Comparison of ENCODE assay signal across 11 cellular contexts in the genomic region with DNA sequence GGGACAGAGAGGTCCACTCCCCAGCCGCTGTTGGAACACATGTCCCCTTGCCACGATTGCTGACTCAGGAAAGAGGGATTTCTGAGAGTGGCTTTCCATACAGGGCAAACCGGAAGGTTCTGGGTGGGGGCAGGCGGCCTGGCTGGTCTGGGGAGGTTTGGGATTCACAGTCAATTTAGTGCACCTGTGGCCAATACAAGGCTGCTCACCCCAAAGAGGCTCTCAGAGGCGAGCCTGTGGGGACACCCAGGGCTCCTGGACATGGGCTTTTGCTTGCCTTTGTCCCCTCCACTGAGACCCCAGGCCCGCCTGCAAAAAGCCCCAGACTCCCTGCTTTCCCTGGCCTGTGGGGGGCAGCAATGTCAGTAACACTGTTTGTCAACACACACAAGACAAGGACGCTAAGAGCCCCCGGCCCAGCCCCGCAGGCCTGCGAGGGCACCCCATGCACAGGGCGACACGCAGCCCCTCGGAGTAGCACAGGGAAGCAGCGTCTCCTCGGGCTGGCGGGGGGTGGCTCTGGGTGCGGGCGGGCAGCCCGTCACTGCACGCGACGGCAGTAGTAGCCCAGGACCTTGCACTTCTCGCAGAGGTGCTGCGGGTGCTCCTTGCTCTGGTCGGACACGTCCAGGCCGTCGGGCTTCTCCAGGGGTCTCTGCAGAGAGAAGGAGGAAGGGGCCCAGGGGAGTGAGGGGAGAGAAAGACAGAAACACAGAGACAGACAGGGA. TPM values are rescaled to one million over a fixed set of nuclear protein-coding genes. Genes with fewer than 3 reads are reported as not detected.
DNase-seq lines count a peak whose midpoint lies in the region; TF ChIP-seq lines count a peak whose summit lies in the region.
"Had no signal": no experiment of that assay in that cellular context is flagged by ENCODE, and none has a peak within 500 bp of the region (broad histone marks: within the 10 kb centered on the region; RNA-seq: fewer than 3 reads in every experiment).

No MANE protein-coding gene starts in this region.

- H2AFZ ChIP-seq in OCI-LY7 (ENCODE audit: low read length): no peak overlapping the region

- H3K27me3 ChIP-seq in right atrium auricular region: no peaks in the 10 kb centered on the region
- H3K27me3 ChIP-seq: breast epithelium had no signal

- H3K36me3 ChIP-seq in OCI-LY7 (ENCODE audit: insufficient read depth, low read length) (no peaks in the 10 kb centered on the region), right atrium auricular region (peaks cover 23% of the 10 kb centered on the region)
- H3K36me3 ChIP-seq: breast epithelium had no signal

- H3K27me3 Mint-ChIP-seq in activated CD4-positive, alpha-beta T cell treated with anti-CD3 and anti-CD28 coated beads, Interleukin-2, amount 10 ng/mL, durations not matched to agents 7 days and 5 days: no peaks in the 10 kb centered on the region

- H3K4me3 ChIP-seq in OCI-LY7 (ENCODE audit: low read depth, low read length, poor library complexity, severe bottlenecking) (no peak overlapping the region), right atrium auricular region (no peak overlapping the region), retinal pigment epithelial cell (ENCODE audit: low read length) (no peak overlapping the region)
- H3K4me3 ChIP-seq: breast epithelium had no signal

- H3K36me3 Mint-ChIP-seq in activated CD4-positive, alpha-beta T cell treated with anti-CD3 and anti-CD28 coated beads, Interleukin-2, amount 10 ng/mL, durations not matched to agents 7 days and 5 days (ENCODE audit: low read depth): no peaks in the 10 kb centered on the region

- H3K79me2 ChIP-seq in OCI-LY7 (ENCODE audit: insufficient read depth, low read depth, low read length): no peaks in the 10 kb centered on the region

- H3K4me1 ChIP-seq in OCI-LY7 (ENCODE audit: insufficient read depth, low read length, poor library complexity, severe bottlenecking) (peaks cover 7% of the 10 kb centered on the region), right atrium auricular region (peaks cover 0 to 44% of the 10 kb centered on the region in 2 donors)
- H3K4me1 ChIP-seq: breast epithelium had no signal

- no peak overlapping the region for H3K27ac ChIP-seq in OCI-LY7 (ENCODE audit: low read depth, low read length, poor library complexity, severe bottlenecking)
- no peak overlapping the region for H3K27ac ChIP-seq in right atrium auricular region

- no peaks in the 10 kb centered on the region for H3K9me3 ChIP-seq in OCI-LY7 (ENCODE audit: low read length)
- H3K9me3 ChIP-seq in right atrium auricular region: no peaks in the 10 kb centered on the region
- H3K9me3 ChIP-seq: breast epithelium had no signal

- H3K4me1 Mint-ChIP-seq in activated CD4-positive, alpha-beta T cell treated with anti-CD3 and anti-CD28 coated beads, Interleukin-2, amount 10 ng/mL, durations not matched to agents 7 days and 5 days: no peaks in the 10 kb centered on the region

- intact Hi-C loops in OCI-LY7 (cut with micrococcal nuclease; ENCODE audit: unreplicated experiment): no loop called here

- DNase-seq in activated CD4-positive, alpha-beta T cell treated with anti-CD3 and anti-CD28 coated beads for 1 hour: peak; percentile 3
- no peak for DNase-seq in activated CD4-positive, alpha-beta T cell treated with anti-CD3 and anti-CD28 coated beads, Interleukin-2, amount 10 ng/mL, durations not matched to agents 7 days and 5 days
- DNase-seq in OCI-LY7 (ENCODE audit: low spot score) (no peak), right atrium auricular region (ENCODE audit: low spot score) (peak; percentile 57), retinal pigment epithelial cell (ENCODE audit: low read depth) (no peak), ureter (ENCODE audit: low spot score) (no peak), NCI-H526 (lab: John Stamatoyannopoulos, UW) (no peak), dedifferentiated amniotic fluid mesenchymal stem cell (ENCODE audit: extremely low spot score) (no peak)
- DNase-seq: DMS79, NCI-H526 treated with DMSO at 0.1 percent for 48 hours had no signal

- CTCF ChIA-PET in activated CD4-positive, alpha-beta T cell treated with anti-CD3 and anti-CD28 coated beads, Interleukin-2, amount 10 ng/mL, durations not matched to agents 7 days and 5 days (lab: Charles Lee): no interaction called here
- CTCF ChIA-PET in OCI-LY7 (lab: Charles Lee; ENCODE audit: unreplicated experiment): no interaction called here

- H3K9me2 ChIP-seq in OCI-LY7 (ENCODE audit: insufficient read depth, low read length): no peaks in the 10 kb centered on the region

- POLR2A ChIA-PET in activated CD4-positive, alpha-beta T cell treated with anti-CD3 and anti-CD28 coated beads, Interleukin-2, amount 10 ng/mL, durations not matched to agents 7 days and 5 days (lab: Charles Lee): no interaction called here
- POLR2A ChIA-PET in OCI-LY7 (lab: Charles Lee): no interaction called here

- no peaks in the 10 kb centered on the region for H4K20me1 ChIP-seq in OCI-LY7 (ENCODE audit: insufficient read depth, low read length)

- H3K27ac Mint-ChIP-seq in activated CD4-positive, alpha-beta T cell treated with anti-CD3 and anti-CD28 coated beads, Interleukin-2, amount 10 ng/mL, durations not matched to agents 7 days and 5 days: no peak overlapping the region

- no peaks in the 10 kb centered on the region for H3K9me3 Mint-ChIP-seq in activated CD4-positive, alpha-beta T cell treated with anti-CD3 and anti-CD28 coated beads, Interleukin-2, amount 10 ng/mL, durations not matched to agents 7 days and 5 days

- no TSS peak for BruUV-seq in OCI-LY7 (replicated peaks; lab: Mats Ljungman, UMichigan)

- TF ChIP-seq CTCF in OCI-LY7 (conservative IDR thresholded peaks at IDR 0.05; ENCODE audit: low read length) (peak; percentile 45), right atrium auricular region (IDR thresholded peaks at IDR 0.05) (no peak), retinal pigment epithelial cell (conservative IDR thresholded peaks at IDR 0.05; ENCODE audit: low read depth, low read length) (peak; percentile 18)

- H3K4me2 ChIP-seq in OCI-LY7 (ENCODE audit: low read length): no peak overlapping the region

- H3K4me3 Mint-ChIP-seq in activated CD4-positive, alpha-beta T cell treated with anti-CD3 and anti-CD28 coated beads, Interleukin-2, amount 10 ng/mL, durations not matched to agents 7 days and 5 days: no peak overlapping the region

RNA-seq across cellular contexts. Expression of a gene that starts 38.7 kb away (rescaled TPM):
- total RNA-seq in activated CD4-positive, alpha-beta T cell treated with anti-CD3 and anti-CD28 coated beads, Interleukin-2, amount 10 ng/mL, durations not matched to agents 7 days and 5 days: 10 to 100 TPM; 53.7 to 56.7 TPM
- 44.8 and 55.7 TPM in 2 replicates for total RNA-seq in OCI-LY7 (2014; rRNA removed; shearing (Covaris generic))
- total RNA-seq in OCI-LY7 (2022) (103 and 121 TPM in 2 replicates), right atrium auricular region (10 to 100 TPM; 63.0 to 87.6 TPM), ureter (108 TPM)

RNA-seq across cellular contexts. Expression of a gene that starts 59.5 kb away (rescaled TPM):
- under 1 TPM; 0.52 to 0.73 TPM for total RNA-seq in activated CD4-positive, alpha-beta T cell treated with anti-CD3 and anti-CD28 coated beads, Interleukin-2, amount 10 ng/mL, durations not matched to agents 7 days and 5 days
- total RNA-seq in OCI-LY7 (2014; rRNA removed; shearing (Covaris generic)): 0.95 and 0.98 TPM in 2 replicates
- 2.2 and 3.7 TPM in 2 replicates for total RNA-seq in OCI-LY7 (2022)
- 10 to 100 TPM; 45.6 to 85.9 TPM for total RNA-seq in right atrium auricular region
- 33.9 TPM for total RNA-seq in ureter

Comparison
In these comparisons a context has a peak if more than half of its experiments do, and no peak if none do; other contexts are left out.
1. DNase-seq: peak in activated CD4-positive, alpha-beta T cell treated with anti-CD3 and anti-CD28 coated beads for 1 hour (single experiment) and right atrium auricular region (single experiment); none in activated CD4-positive, alpha-beta T cell treated with anti-CD3 and anti-CD28 coated beads, Interleukin-2, amount 10 ng/mL, durations not matched to agents 7 days and 5 days (single experiment), OCI-LY7 (single experiment), retinal pigment epithelial cell (single experiment), ureter (single experiment), NCI-H526 (0 of 2) and dedifferentiated amniotic fluid mesenchymal stem cell (single experiment).
2. CTCF ChIP-seq: peak in OCI-LY7 (single experiment) and retinal pigment epithelial cell (single experiment); none in right atrium auricular region (0 of 2).